25 cellular contexts compared by ENCODE assay signal in genomic region chr3:13345284-13345683, GRCh38.
"Had no signal": no experiment of that assay in that cellular context is flagged by ENCODE, and none has a peak within 500 bp of the region (broad histone marks: within the 10 kb centered on the region; RNA-seq: fewer than 3 reads in every experiment).

No MANE protein-coding gene starts in this region.

- H3K4me1 ChIP-seq: foreskin keratinocyte, pancreas, prostate gland, right atrium auricular region had no signal

- H3K27me3 Mint-ChIP-seq: activated CD4-positive, alpha-beta T cell treated with anti-CD3 and anti-CD28 coated beads, Interleukin-2, amount 10 ng/mL, durations not matched to agents 7 days and 5 days; activated naive CD4-positive, alpha-beta T cell treated with anti-CD3 and anti-CD28 coated beads, Interleukin-2, amount 50 U/mL, for 24 hours; activated naive CD8-positive, alpha-beta T cell treated with anti-CD3 and anti-CD28 coated beads, Interleukin-2, amount 50 U/mL, for 24 hours; dendritic cell treated with granulocyte-macrophage colony-stimulating factor and Interleukin-4, amounts not matched to agents 40 ng/mL and 50 ng/mL, for 4 days had no signal

- H3K4me3 ChIP-seq: esophagus muscularis mucosa, heart right ventricle, left ventricle myocardium inferior, lung, pancreas, prostate gland, right atrium auricular region, thoracic aorta had no signal

- DNase-seq: activated CD4-positive, alpha-beta T cell treated with anti-CD3 and anti-CD28 coated beads for 1 hour; activated CD4-positive, alpha-beta T cell treated with anti-CD3 and anti-CD28 coated beads, Interleukin-2, amount 10 ng/mL, durations not matched to agents 7 days and 5 days; activated CD8-positive, alpha-beta T cell treated with anti-CD3 and anti-CD28 coated beads, Interleukin-2, amount 10 ng/mL, durations not matched to agents 7 days and 5 days; activated gamma-delta T cell; activated naive CD8-positive, alpha-beta T cell treated with anti-CD3 and anti-CD28 coated beads, Interleukin-2, amount 50 U/mL, for 24 hours; amygdala; endodermal cell; foreskin keratinocyte; heart right ventricle; left ventricle myocardium inferior; mesendoderm; nephron progenitor cell; stimulated activated CD4-positive, alpha-beta T cell treated with anti-CD3 and anti-CD28 coated beads, Interleukin-15, amount 100 ng/mL, for 24 hours; stimulated activated CD4-positive, alpha-beta T cell treated with anti-CD3 and anti-CD28 coated beads, Interleukin-2, amount 100 ng/mL, for 24 hours; stimulated activated naive CD8-positive, alpha-beta T cell treated with anti-CD3 and anti-CD28 coated beads, Interleukin-15, Interleukin-2, amounts not matched to agents 100 U/mL and 50 U/mL, for 24 hours; T-helper 2 cell; trophoblast cell had no signal

- H3K9me3 ChIP-seq: esophagus muscularis mucosa, heart right ventricle, left ventricle myocardium inferior, pancreas, prostate gland, right atrium auricular region, thoracic aorta had no signal

- H3K9me3 Mint-ChIP-seq: activated CD4-positive, alpha-beta T cell treated with anti-CD3 and anti-CD28 coated beads, Interleukin-2, amount 10 ng/mL, durations not matched to agents 7 days and 5 days; activated naive CD4-positive, alpha-beta T cell treated with anti-CD3 and anti-CD28 coated beads, Interleukin-2, amount 50 U/mL, for 24 hours; activated naive CD8-positive, alpha-beta T cell treated with anti-CD3 and anti-CD28 coated beads, Interleukin-2, amount 50 U/mL, for 24 hours; dendritic cell treated with granulocyte-macrophage colony-stimulating factor and Interleukin-4, amounts not matched to agents 40 ng/mL and 50 ng/mL, for 4 days; endodermal cell had no signal

- H3K4me3 Mint-ChIP-seq: activated CD4-positive, alpha-beta T cell treated with anti-CD3 and anti-CD28 coated beads, Interleukin-2, amount 10 ng/mL, durations not matched to agents 7 days and 5 days; activated CD8-positive, alpha-beta T cell treated with anti-CD3 and anti-CD28 coated beads, Interleukin-2, amount 10 ng/mL, durations not matched to agents 7 days and 5 days; activated naive CD4-positive, alpha-beta T cell treated with anti-CD3 and anti-CD28 coated beads, Interleukin-2, amount 50 U/mL, for 24 hours; activated naive CD8-positive, alpha-beta T cell treated with anti-CD3 and anti-CD28 coated beads, Interleukin-2, amount 50 U/mL, for 24 hours; dendritic cell treated with granulocyte-macrophage colony-stimulating factor and Interleukin-4, amounts not matched to agents 40 ng/mL and 50 ng/mL, for 4 days; endodermal cell; nephron progenitor cell had no signal

- H3K27ac Mint-ChIP-seq: activated naive CD8-positive, alpha-beta T cell treated with anti-CD3 and anti-CD28 coated beads, Interleukin-2, amount 50 U/mL, for 24 hours; dendritic cell treated with granulocyte-macrophage colony-stimulating factor and Interleukin-4, amounts not matched to agents 40 ng/mL and 50 ng/mL, for 4 days; endodermal cell; nephron progenitor cell had no signal

- H3K27ac ChIP-seq: esophagus muscularis mucosa, foreskin keratinocyte, heart right ventricle, left ventricle myocardium inferior, pancreas, prostate gland, right atrium auricular region, thoracic aorta had no signal

- ATAC-seq: activated CD8-positive, alpha-beta T cell treated with anti-CD3 and anti-CD28 coated beads, Interleukin-2, amount 10 ng/mL, durations not matched to agents 7 days and 5 days; activated naive CD8-positive, alpha-beta T cell treated with anti-CD3 and anti-CD28 coated beads, Interleukin-2, amount 50 U/mL, for 24 hours; foreskin keratinocyte; heart right ventricle; pancreas; stimulated activated naive CD8-positive, alpha-beta T cell treated with anti-CD3 and anti-CD28 coated beads, Interleukin-15, Interleukin-2, amounts not matched to agents 100 U/mL and 50 U/mL, for 24 hours had no signal

- H3K36me3 ChIP-seq: left ventricle myocardium inferior, prostate gland, right atrium auricular region, thoracic aorta had no signal

- H3K27me3 ChIP-seq: esophagus muscularis mucosa, pancreas, right atrium auricular region had no signal
